ENCODE assay signal across 8 cellular contexts in genomic region chr2:151878655-151879563, GRCh38. TPM values are rescaled to one million over a fixed set of nuclear protein-coding genes. Genes with fewer than 3 reads are reported as not detected.
A peak's percentile ranks its signal among the peaks of the same experiment; 100 is the strongest.
DNase-seq lines count a peak whose midpoint lies in the region; ATAC-seq, FAIRE-seq and TF ChIP-seq lines count a peak whose summit lies in the region.

No MANE protein-coding gene starts in this region.

- H3K4me1 Mint-ChIP-seq in endodermal cell: peaks cover 5% of the 10 kb centered on the region

- peak; percentile 50 for ATAC-seq in GM18511 (IDR thresholded peaks at IDR 0.05; ENCODE audit: unreplicated experiment)
- ATAC-seq in GM21360 (IDR thresholded peaks at IDR 0.05; ENCODE audit: unreplicated experiment): no peak
- ATAC-seq in HG03139 (IDR thresholded peaks at IDR 0.05; ENCODE audit: unreplicated experiment): no peak

- H3K9me3 ChIP-seq in endodermal cell (ENCODE audit: control insufficient read depth, low read length): no peaks in the 10 kb centered on the region

- FAIRE-seq in bronchial epithelial cell (lab: Jason Lieb, UNC): no peak

- H3K9ac ChIP-seq in endodermal cell (ENCODE audit: extremely low read depth, low read length, poor library complexity, severe bottlenecking): no peak overlapping the region

- H3K27me3 Mint-ChIP-seq in endodermal cell (ENCODE audit: insufficient read depth): no peaks in the 10 kb centered on the region

- H3K36me3 Mint-ChIP-seq in endodermal cell (ENCODE audit: low read depth): no peaks in the 10 kb centered on the region

- H3K27ac ChIP-seq in endodermal cell (ENCODE audit: low read depth, low read length): no peak overlapping the region

- H3K9me3 Mint-ChIP-seq in endodermal cell: peaks cover 8% of the 10 kb centered on the region

- H3K27me3 ChIP-seq in bronchial epithelial cell (ENCODE audit: control insufficient read depth, insufficient read depth, low read length) (no peaks in the 10 kb centered on the region), endodermal cell (ENCODE audit: control insufficient read depth, insufficient read depth, low read length, poor library complexity, severe bottlenecking) (no peaks in the 10 kb centered on the region)

- H3K4me3 Mint-ChIP-seq in endodermal cell: no peak overlapping the region

- H3K36me3 ChIP-seq in bronchial epithelial cell (ENCODE audit: control insufficient read depth, insufficient read depth, low read length): no peaks in the 10 kb centered on the region
- no peaks in the 10 kb centered on the region for H3K36me3 ChIP-seq in endodermal cell (ENCODE audit: control insufficient read depth, insufficient read depth, low read length)

- H3K4me1 ChIP-seq in endodermal cell (ENCODE audit: control insufficient read depth, insufficient read depth, low read length): no peaks in the 10 kb centered on the region

- 75 to 85% methylated on average over 1 to 2 of the region's 2 CpGs for WGBS in endodermal cell (ENCODE audit: insufficient coverage in 1 of 2, insufficient read length in 1 of 2), 2 experiments

- TF ChIP-seq CTCF in bronchial epithelial cell (IDR thresholded peaks at IDR 0.05; ENCODE audit: insufficient read depth, low read length, severe bottlenecking) (no peak), endodermal cell (conservative IDR thresholded peaks at IDR 0.05) (no peak)

- H3K27ac Mint-ChIP-seq in endodermal cell: no peak overlapping the region

- H3K4me3 ChIP-seq in bronchial epithelial cell (ENCODE audit: low read depth, low read length) (no peak overlapping the region), endodermal cell (ENCODE audit: low read length) (no peak overlapping the region)

- DNase-seq in Kasumi-1 (lab: John Stamatoyannopoulos, UW): peak; percentile 92 to 95
- peak; percentile 58 for DNase-seq in bronchial epithelial cell (ENCODE audit: low read depth)
- DNase-seq in myocyte (ENCODE audit: low read depth): peak; percentile 34
- DNase-seq in endodermal cell: no peak
- no peak for DNase-seq in superior temporal gyrus (ENCODE audit: extremely low spot score)

RNA-seq across cellular contexts. Expression of gene ARL5A, which starts 50.7 kb away (rescaled TPM):
- total RNA-seq in bronchial epithelial cell: 66.6 and 77.7 TPM in 2 replicates
- 42.8 and 49.6 TPM in 2 replicates for total RNA-seq in myocyte
- polyA plus RNA-seq in myocyte (2012): 11.5 TPM
- total RNA-seq in endodermal cell: 10 to 100 TPM; 72.2 to 77.1 TPM
- 37.0 TPM for polyA plus RNA-seq in endodermal cell (2013, experiment 1 of 2)
- 40.2 TPM for polyA plus RNA-seq in endodermal cell (2013, experiment 2 of 2)

Comparison
In these comparisons a context has a peak if more than half of its experiments do, and no peak if none do; other contexts are left out.
1. DNase-seq: peak in Kasumi-1 (2 of 2), bronchial epithelial cell (single experiment) and myocyte (single experiment); none in endodermal cell (single experiment) and superior temporal gyrus (single experiment).